ENCODE assay signal across 15 cellular contexts in the genomic region with DNA sequence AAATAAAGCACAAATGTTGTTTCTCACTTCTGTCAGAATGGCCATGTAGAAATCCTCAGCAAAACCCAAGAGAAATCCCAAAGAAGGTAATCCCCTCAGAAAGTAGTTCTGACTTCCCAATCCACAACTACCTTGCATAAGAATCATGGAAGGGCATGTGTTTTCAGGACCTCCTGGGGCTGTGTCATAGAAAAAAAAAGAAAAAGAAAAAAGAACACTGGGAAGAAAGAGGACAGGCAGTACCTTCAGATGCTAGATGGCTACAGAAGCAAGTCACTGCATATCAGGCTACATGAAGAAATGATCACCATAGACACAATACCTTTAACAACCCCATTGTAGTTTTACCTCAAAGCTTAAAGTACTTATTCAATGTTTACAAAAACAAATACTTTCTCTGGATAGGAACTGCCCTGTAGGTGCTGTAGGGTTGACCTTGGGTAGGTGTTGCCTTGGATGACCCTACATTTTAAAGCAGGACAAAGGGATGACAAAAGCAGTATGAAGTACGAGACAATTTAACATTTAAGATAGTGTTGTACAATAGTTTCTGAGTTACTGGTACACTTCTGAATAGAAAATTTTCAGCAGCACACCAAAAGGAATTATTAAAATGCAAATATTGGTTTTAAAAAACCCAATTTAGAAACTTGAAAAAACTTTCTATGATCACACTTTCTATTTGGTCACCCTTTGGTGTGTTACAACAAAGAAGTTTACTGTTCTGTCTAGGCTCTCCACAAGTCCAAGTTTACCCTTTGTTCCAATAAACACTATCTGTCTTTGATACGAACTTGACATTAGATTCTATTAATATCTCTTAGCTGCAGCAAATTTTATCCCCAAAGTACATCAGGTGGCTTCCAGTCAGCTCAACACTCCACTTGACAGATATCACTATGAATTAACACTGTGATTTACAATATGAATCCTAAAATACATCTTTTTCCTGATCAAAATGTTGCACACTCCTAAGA. TPM values are rescaled to one million over a fixed set of nuclear protein-coding genes. Genes with fewer than 3 reads are reported as not detected.
DNase-seq lines count a peak whose midpoint lies in the region; ATAC-seq lines count a peak whose summit lies in the region.
"Had no signal": no experiment of that assay in that cellular context is flagged by ENCODE, and none has a peak within 500 bp of the region (broad histone marks: within the 10 kb centered on the region; RNA-seq: fewer than 3 reads in every experiment).

No MANE protein-coding gene starts in this region.

- no peak overlapping the region for H3K9ac ChIP-seq in HUES48 (ENCODE audit: low read depth, low read length)

- H3K4me1 Mint-ChIP-seq in activated T-helper 1 cell treated with anti-CD3 and anti-CD28 coated beads, Interleukin-12 subunit alpha, Interleukin-12 subunit beta, Interleukin-2, Interleukin-4 antibody, amounts not matched to agents 30 ng/mL and 10 ng/mL and 1 ng/mL, durations not matched to agents 14 hours and 24 hours and 36 hours (ENCODE audit: low read depth): peaks cover 38% of the 10 kb centered on the region
- H3K4me1 Mint-ChIP-seq in natural killer cell treated with Interleukin-12 subunit alpha and Interleukin-12 subunit beta and Interleukin-15 and Interleukin-18, amount 100 ng/mL, for 72 hours (ENCODE audit: low read depth in 2 of 2): peaks cover 32 to 34% of the 10 kb centered on the region in 2 donors

- no peaks in the 10 kb centered on the region for H3K9me3 ChIP-seq in HUES48 (ENCODE audit: control insufficient read depth, insufficient read depth, low read length)
- H3K9me3 ChIP-seq in right cardiac atrium (ENCODE audit: control insufficient read depth, low read length): no peaks in the 10 kb centered on the region

- ATAC-seq in right cardiac atrium (peak in 1 of 2 donors; percentile 49), GM19023 (IDR thresholded peaks at IDR 0.05; ENCODE audit: unreplicated experiment) (no peak)
- no peak for ATAC-seq in natural killer cell treated with Interleukin-12 subunit alpha and Interleukin-12 subunit beta and Interleukin-15 and Interleukin-18, amount 100 ng/mL, for 72 hours

- peaks cover 29% of the 10 kb centered on the region for H3K4me1 ChIP-seq in HUES48 (ENCODE audit: control insufficient read depth, insufficient read depth, low read length)
- peaks cover 4% of the 10 kb centered on the region for H3K4me1 ChIP-seq in right cardiac atrium (ENCODE audit: control insufficient read depth, insufficient read depth, low read length)

- H3K9me3 Mint-ChIP-seq in activated T-helper 1 cell treated with anti-CD3 and anti-CD28 coated beads, Interleukin-12 subunit alpha, Interleukin-12 subunit beta, Interleukin-2, Interleukin-4 antibody, amounts not matched to agents 30 ng/mL and 10 ng/mL and 1 ng/mL, durations not matched to agents 14 hours and 24 hours and 36 hours: no peaks in the 10 kb centered on the region
- no peaks in the 10 kb centered on the region for H3K9me3 Mint-ChIP-seq in natural killer cell treated with Interleukin-12 subunit alpha and Interleukin-12 subunit beta and Interleukin-15 and Interleukin-18, amount 100 ng/mL, for 72 hours
- H3K9me3 Mint-ChIP-seq: activated naive CD4-positive, alpha-beta T cell treated with anti-CD3 and anti-CD28 coated beads, Interleukin-2, amount 50 U/mL, for 24 hours; CD4-positive, CD25-positive, alpha-beta regulatory T cell had no signal

- H3K27me3 Mint-ChIP-seq in activated T-helper 1 cell treated with anti-CD3 and anti-CD28 coated beads, Interleukin-12 subunit alpha, Interleukin-12 subunit beta, Interleukin-2, Interleukin-4 antibody, amounts not matched to agents 30 ng/mL and 10 ng/mL and 1 ng/mL, durations not matched to agents 14 hours and 24 hours and 36 hours (ENCODE audit: insufficient read depth): no peaks in the 10 kb centered on the region
- H3K27me3 Mint-ChIP-seq in natural killer cell treated with Interleukin-12 subunit alpha and Interleukin-12 subunit beta and Interleukin-15 and Interleukin-18, amount 100 ng/mL, for 72 hours: no peaks in the 10 kb centered on the region
- H3K27me3 Mint-ChIP-seq: activated naive CD4-positive, alpha-beta T cell treated with anti-CD3 and anti-CD28 coated beads, Interleukin-2, amount 50 U/mL, for 24 hours; CD4-positive, CD25-positive, alpha-beta regulatory T cell had no signal

- DNase-seq in activated T-helper 1 cell treated with anti-CD3 and anti-CD28 coated beads, Interleukin-12 subunit alpha, Interleukin-12 subunit beta, Interleukin-2, Interleukin-4 antibody, amounts not matched to agents 30 ng/mL and 10 ng/mL and 1 ng/mL, durations not matched to agents 14 hours and 24 hours and 36 hours (ENCODE audit: low spot score): no peak
- DNase-seq in right cardiac atrium: no peak
- DNase-seq in superior temporal gyrus (ENCODE audit: extremely low spot score): peak; percentile 59
- no peak for DNase-seq in DMS53 treated with DMSO at 0.1 percent for 48 hours (lab: John Stamatoyannopoulos, UW; ENCODE audit: unreplicated experiment)
- no peak for DNase-seq in natural killer cell treated with Interleukin-12 subunit alpha and Interleukin-12 subunit beta and Interleukin-15 and Interleukin-18, amount 100 ng/mL, for 72 hours (ENCODE audit: low spot score)
- DNase-seq: CD4-positive, CD25-positive, alpha-beta regulatory T cell; GDM1; NCI-H1048; NCI-H2171; trophoblast cell; WERI-Rb-1 had no signal

- peaks cover 26% of the 10 kb centered on the region for H3K36me3 Mint-ChIP-seq in activated T-helper 1 cell treated with anti-CD3 and anti-CD28 coated beads, Interleukin-12 subunit alpha, Interleukin-12 subunit beta, Interleukin-2, Interleukin-4 antibody, amounts not matched to agents 30 ng/mL and 10 ng/mL and 1 ng/mL, durations not matched to agents 14 hours and 24 hours and 36 hours (ENCODE audit: low read depth)
- no peaks in the 10 kb centered on the region for H3K36me3 Mint-ChIP-seq in natural killer cell treated with Interleukin-12 subunit alpha and Interleukin-12 subunit beta and Interleukin-15 and Interleukin-18, amount 100 ng/mL, for 72 hours

- H3K4me3 ChIP-seq in HUES48 (ENCODE audit: low read depth, low read length) (peak overlapping the region; percentile 2; the same call in 1 of the 2 replicates), right cardiac atrium (ENCODE audit: low read length) (no peak overlapping the region)
- H3K4me3 ChIP-seq: cardiac muscle cell had no signal

- intact Hi-C loops in activated T-helper 1 cell treated with anti-CD3 and anti-CD28 coated beads, Interleukin-12 subunit alpha, Interleukin-12 subunit beta, Interleukin-2, Interleukin-4 antibody, amounts not matched to agents 30 ng/mL and 10 ng/mL and 1 ng/mL, durations not matched to agents 14 hours and 24 hours and 36 hours (cut with micrococcal nuclease): no loop called here
- intact Hi-C loops in right cardiac atrium (cut with DNase I): no loop called here

- 50% methylated on average over 2 of the region's 2 CpGs for WGBS in right cardiac atrium

- H3K27me3 ChIP-seq in HUES48 (ENCODE audit: control insufficient read depth, insufficient read depth, low read length): no peaks in the 10 kb centered on the region
- no peaks in the 10 kb centered on the region for H3K27me3 ChIP-seq in right cardiac atrium (ENCODE audit: control insufficient read depth, insufficient read depth)
- H3K27me3 ChIP-seq: cardiac muscle cell had no signal

- peak overlapping the region; percentile 71 for H3K27ac ChIP-seq in HUES48 (ENCODE audit: low read depth, low read length)
- H3K27ac ChIP-seq in right cardiac atrium (ENCODE audit: low read length): peak overlapping the region; percentile 83
- H3K27ac ChIP-seq: cardiac muscle cell, WERI-Rb-1 had no signal

- peaks cover 14% of the 10 kb centered on the region; the same call in 1 of the 2 replicates for H3K36me3 ChIP-seq in HUES48 (ENCODE audit: control insufficient read depth, insufficient read depth, low read length)
- H3K36me3 ChIP-seq: cardiac muscle cell had no signal

- H3K27ac Mint-ChIP-seq in activated T-helper 1 cell treated with anti-CD3 and anti-CD28 coated beads, Interleukin-12 subunit alpha, Interleukin-12 subunit beta, Interleukin-2, Interleukin-4 antibody, amounts not matched to agents 30 ng/mL and 10 ng/mL and 1 ng/mL, durations not matched to agents 14 hours and 24 hours and 36 hours: peak overlapping the region; percentile 44
- H3K27ac Mint-ChIP-seq in natural killer cell treated with Interleukin-12 subunit alpha and Interleukin-12 subunit beta and Interleukin-15 and Interleukin-18, amount 100 ng/mL, for 72 hours: no peak overlapping the region
- H3K27ac Mint-ChIP-seq: activated naive CD4-positive, alpha-beta T cell treated with anti-CD3 and anti-CD28 coated beads, Interleukin-2, amount 50 U/mL, for 24 hours had no signal

- H3K4me3 Mint-ChIP-seq in activated T-helper 1 cell treated with anti-CD3 and anti-CD28 coated beads, Interleukin-12 subunit alpha, Interleukin-12 subunit beta, Interleukin-2, Interleukin-4 antibody, amounts not matched to agents 30 ng/mL and 10 ng/mL and 1 ng/mL, durations not matched to agents 14 hours and 24 hours and 36 hours: no peak overlapping the region
- no peak overlapping the region for H3K4me3 Mint-ChIP-seq in natural killer cell treated with Interleukin-12 subunit alpha and Interleukin-12 subunit beta and Interleukin-15 and Interleukin-18, amount 100 ng/mL, for 72 hours

RNA-seq across cellular contexts. Expression of gene TRIT1, which starts 5.0 kb away (rescaled TPM):
- total RNA-seq in activated T-helper 1 cell treated with anti-CD3 and anti-CD28 coated beads, Interleukin-12 subunit alpha, Interleukin-12 subunit beta, Interleukin-2, Interleukin-4 antibody, amounts not matched to agents 30 ng/mL and 10 ng/mL and 1 ng/mL, durations not matched to agents 14 hours and 24 hours and 36 hours: 22.7 and 23.7 TPM in 2 replicates
- total RNA-seq in right cardiac atrium: 10 to 100 TPM; 16.4 to 20.6 (median 18.1) TPM
- 17.6 TPM for polyA plus RNA-seq in right cardiac atrium
- 10 to 100 TPM; 17.8 to 34.3 TPM for total RNA-seq in natural killer cell treated with Interleukin-12 subunit alpha and Interleukin-12 subunit beta and Interleukin-15 and Interleukin-18, amount 100 ng/mL, for 72 hours

RNA-seq across cellular contexts. Expression of gene MYCL, which starts 23.4 kb away (rescaled TPM):
- 0.56 and 0.62 TPM in 2 replicates for total RNA-seq in activated T-helper 1 cell treated with anti-CD3 and anti-CD28 coated beads, Interleukin-12 subunit alpha, Interleukin-12 subunit beta, Interleukin-2, Interleukin-4 antibody, amounts not matched to agents 30 ng/mL and 10 ng/mL and 1 ng/mL, durations not matched to agents 14 hours and 24 hours and 36 hours
- under 1 TPM; 0.33 to 0.97 (median 0.57) TPM for total RNA-seq in right cardiac atrium
- polyA plus RNA-seq in right cardiac atrium: 0.23 TPM
- under 1 TPM; 0.33 to 0.36 TPM for total RNA-seq in natural killer cell treated with Interleukin-12 subunit alpha and Interleukin-12 subunit beta and Interleukin-15 and Interleukin-18, amount 100 ng/mL, for 72 hours
- total RNA-seq: CD4-positive, CD25-positive, alpha-beta regulatory T cell had no signal
